ENCODE assay signal across 3 cellular contexts in the genomic region with DNA sequence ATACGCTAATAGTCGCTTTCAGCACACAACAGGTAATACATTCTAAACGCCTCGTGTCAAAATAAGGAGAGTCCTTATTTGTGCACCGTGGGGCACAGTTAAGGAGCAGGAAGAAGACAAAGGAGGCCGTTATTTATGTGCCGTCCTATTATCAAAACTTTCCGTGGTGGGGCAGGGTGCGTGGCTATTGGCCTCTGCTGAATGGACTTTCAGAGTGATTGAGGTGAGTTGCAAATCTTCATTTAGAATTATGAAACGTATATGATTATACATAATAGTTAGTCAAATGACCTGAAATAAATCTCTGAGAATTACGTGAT.
A peak's percentile ranks its signal among the peaks of the same experiment; 100 is the strongest.
TF ChIP-seq lines count a peak whose summit lies in the region.

No MANE protein-coding gene starts in this region.

TF ChIP-seq in HCT116, 20 proteins besides CTCF, POLR2A, EP300 and RAD21:
- TF ChIP-seq SP1 (IDR thresholded peaks at IDR 0.05; ENCODE audit: low read depth), result no peak
- TF ChIP-seq, protein P1, sequence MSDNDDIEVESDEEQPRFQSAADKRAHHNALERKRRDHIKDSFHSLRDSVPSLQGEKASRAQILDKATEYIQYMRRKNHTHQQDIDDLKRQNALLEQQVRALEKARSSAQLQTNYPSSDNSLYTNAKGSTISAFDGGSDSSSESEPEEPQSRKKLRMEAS (IDR thresholded peaks at IDR 0.05), result no peak
- no peak for TF ChIP-seq YY1 (IDR thresholded peaks at IDR 0.05; ENCODE audit: extremely low read depth, insufficient replicate concordance, low read depth, low read length)
- 0 out of 2 replicates have a peak, but pooled peaks have one; percentile 7 for TF ChIP-seq FOSL1 (IDR thresholded peaks at IDR 0.05; ENCODE audit: low read depth)
TF ChIP-seq in HCT116: peak in this region for 1.

TF ChIP-seq in H1, 55 proteins besides CTCF, POLR2A, EP300 and RAD21:
- TF ChIP-seq, protein P2, sequence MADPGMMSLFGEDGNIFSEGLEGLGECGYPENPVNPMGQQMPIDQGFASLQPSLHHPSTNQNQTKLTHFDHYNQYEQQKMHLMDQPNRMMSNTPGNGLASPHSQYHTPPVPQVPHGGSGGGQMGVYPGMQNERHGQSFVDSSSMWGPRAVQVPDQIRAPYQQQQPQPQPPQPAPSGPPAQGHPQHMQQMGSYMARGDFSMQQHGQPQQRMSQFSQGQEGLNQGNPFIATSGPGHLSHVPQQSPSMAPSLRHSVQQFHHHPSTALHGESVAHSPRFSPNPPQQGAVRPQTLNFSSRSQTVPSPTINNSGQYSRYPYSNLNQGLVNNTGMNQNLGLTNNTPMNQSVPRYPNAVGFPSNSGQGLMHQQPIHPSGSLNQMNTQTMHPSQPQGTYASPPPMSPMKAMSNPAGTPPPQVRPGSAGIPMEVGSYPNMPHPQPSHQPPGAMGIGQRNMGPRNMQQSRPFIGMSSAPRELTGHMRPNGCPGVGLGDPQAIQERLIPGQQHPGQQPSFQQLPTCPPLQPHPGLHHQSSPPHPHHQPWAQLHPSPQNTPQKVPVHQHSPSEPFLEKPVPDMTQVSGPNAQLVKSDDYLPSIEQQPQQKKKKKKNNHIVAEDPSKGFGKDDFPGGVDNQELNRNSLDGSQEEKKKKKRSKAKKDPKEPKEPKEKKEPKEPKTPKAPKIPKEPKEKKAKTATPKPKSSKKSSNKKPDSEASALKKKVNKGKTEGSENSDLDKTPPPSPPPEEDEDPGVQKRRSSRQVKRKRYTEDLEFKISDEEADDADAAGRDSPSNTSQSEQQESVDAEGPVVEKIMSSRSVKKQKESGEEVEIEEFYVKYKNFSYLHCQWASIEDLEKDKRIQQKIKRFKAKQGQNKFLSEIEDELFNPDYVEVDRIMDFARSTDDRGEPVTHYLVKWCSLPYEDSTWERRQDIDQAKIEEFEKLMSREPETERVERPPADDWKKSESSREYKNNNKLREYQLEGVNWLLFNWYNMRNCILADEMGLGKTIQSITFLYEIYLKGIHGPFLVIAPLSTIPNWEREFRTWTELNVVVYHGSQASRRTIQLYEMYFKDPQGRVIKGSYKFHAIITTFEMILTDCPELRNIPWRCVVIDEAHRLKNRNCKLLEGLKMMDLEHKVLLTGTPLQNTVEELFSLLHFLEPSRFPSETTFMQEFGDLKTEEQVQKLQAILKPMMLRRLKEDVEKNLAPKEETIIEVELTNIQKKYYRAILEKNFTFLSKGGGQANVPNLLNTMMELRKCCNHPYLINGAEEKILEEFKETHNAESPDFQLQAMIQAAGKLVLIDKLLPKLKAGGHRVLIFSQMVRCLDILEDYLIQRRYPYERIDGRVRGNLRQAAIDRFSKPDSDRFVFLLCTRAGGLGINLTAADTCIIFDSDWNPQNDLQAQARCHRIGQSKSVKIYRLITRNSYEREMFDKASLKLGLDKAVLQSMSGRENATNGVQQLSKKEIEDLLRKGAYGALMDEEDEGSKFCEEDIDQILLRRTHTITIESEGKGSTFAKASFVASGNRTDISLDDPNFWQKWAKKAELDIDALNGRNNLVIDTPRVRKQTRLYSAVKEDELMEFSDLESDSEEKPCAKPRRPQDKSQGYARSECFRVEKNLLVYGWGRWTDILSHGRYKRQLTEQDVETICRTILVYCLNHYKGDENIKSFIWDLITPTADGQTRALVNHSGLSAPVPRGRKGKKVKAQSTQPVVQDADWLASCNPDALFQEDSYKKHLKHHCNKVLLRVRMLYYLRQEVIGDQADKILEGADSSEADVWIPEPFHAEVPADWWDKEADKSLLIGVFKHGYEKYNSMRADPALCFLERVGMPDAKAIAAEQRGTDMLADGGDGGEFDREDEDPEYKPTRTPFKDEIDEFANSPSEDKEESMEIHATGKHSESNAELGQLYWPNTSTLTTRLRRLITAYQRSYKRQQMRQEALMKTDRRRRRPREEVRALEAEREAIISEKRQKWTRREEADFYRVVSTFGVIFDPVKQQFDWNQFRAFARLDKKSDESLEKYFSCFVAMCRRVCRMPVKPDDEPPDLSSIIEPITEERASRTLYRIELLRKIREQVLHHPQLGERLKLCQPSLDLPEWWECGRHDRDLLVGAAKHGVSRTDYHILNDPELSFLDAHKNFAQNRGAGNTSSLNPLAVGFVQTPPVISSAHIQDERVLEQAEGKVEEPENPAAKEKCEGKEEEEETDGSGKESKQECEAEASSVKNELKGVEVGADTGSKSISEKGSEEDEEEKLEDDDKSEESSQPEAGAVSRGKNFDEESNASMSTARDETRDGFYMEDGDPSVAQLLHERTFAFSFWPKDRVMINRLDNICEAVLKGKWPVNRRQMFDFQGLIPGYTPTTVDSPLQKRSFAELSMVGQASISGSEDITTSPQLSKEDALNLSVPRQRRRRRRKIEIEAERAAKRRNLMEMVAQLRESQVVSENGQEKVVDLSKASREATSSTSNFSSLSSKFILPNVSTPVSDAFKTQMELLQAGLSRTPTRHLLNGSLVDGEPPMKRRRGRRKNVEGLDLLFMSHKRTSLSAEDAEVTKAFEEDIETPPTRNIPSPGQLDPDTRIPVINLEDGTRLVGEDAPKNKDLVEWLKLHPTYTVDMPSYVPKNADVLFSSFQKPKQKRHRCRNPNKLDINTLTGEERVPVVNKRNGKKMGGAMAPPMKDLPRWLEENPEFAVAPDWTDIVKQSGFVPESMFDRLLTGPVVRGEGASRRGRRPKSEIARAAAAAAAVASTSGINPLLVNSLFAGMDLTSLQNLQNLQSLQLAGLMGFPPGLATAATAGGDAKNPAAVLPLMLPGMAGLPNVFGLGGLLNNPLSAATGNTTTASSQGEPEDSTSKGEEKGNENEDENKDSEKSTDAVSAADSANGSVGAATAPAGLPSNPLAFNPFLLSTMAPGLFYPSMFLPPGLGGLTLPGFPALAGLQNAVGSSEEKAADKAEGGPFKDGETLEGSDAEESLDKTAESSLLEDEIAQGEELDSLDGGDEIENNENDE (IDR thresholded peaks at IDR 0.05; ENCODE audit: insufficient replicate concordance, low read length), result no peak
- TF ChIP-seq CTBP2 (IDR thresholded peaks at IDR 0.05; ENCODE audit: borderline replicate concordance, insufficient read depth, insufficient read length, low read length), result no peak
- TF ChIP-seq KDM1A (IDR thresholded peaks at IDR 0.05; ENCODE audit: borderline replicate concordance, low read length), result no peak
- no peak for TF ChIP-seq TAF1 (IDR thresholded peaks at IDR 0.05; ENCODE audit: low read depth, low read length)
- TF ChIP-seq CEBPB (IDR thresholded peaks at IDR 0.05; ENCODE audit: low read depth, low read length), result no peak
- TF ChIP-seq HDAC6 (IDR thresholded peaks at IDR 0.05; ENCODE audit: low read depth, low read length), result no peak
- TF ChIP-seq JUN (IDR thresholded peaks at IDR 0.05; ENCODE audit: low read depth, low read length), result no peak
- no peak for TF ChIP-seq NANOG (IDR thresholded peaks at IDR 0.05; ENCODE audit: insufficient read depth, low read depth, low read length, poor library complexity, severe bottlenecking)

TF ChIP-seq in GM12891, 5 proteins besides CTCF, POLR2A, EP300 and RAD21:
- no peak for TF ChIP-seq PAX5 (IDR thresholded peaks at IDR 0.05; ENCODE audit: insufficient read depth, low read length, severe bottlenecking)
- no peak for TF ChIP-seq POLR2AphosphoS5 (IDR thresholded peaks at IDR 0.05; ENCODE audit: low read depth, low read length)
